ENCODE assay signal across 1 cellular context in the genomic region with DNA sequence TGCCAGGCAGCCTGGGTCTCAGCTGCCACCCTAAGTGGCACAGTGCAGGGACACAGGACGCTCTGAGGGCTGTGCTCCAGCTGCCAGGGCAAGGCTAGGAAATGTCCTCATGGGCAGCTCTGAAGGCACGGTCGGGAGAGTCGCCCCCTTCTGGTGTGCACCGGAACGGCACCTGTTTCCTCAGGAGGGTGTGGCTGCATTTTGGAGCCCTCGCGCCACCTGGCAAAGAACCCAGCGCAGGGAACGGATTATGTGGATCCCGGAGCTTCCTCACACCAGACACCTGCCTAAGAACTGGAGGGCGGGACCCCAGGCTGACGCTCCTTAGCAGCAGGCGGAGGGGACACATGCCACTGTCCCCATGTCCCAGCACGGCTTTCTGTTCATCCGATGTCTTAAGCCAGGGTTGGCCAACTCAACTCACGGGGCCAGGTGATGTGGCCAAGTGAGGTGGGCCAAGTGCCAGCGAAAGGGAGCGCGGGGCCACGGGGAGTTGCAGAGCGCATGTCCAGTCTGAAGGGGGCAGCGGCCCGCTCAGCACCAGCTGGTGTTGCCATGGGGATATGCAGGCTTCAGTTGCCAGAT.
TF ChIP-seq lines count a peak whose summit lies in the region.

No MANE protein-coding gene starts in this region.

TF ChIP-seq in GM23338, 12 proteins besides CTCF, POLR2A, EP300 and RAD21 (continued from another document):
- TF ChIP-seq, protein P1, sequence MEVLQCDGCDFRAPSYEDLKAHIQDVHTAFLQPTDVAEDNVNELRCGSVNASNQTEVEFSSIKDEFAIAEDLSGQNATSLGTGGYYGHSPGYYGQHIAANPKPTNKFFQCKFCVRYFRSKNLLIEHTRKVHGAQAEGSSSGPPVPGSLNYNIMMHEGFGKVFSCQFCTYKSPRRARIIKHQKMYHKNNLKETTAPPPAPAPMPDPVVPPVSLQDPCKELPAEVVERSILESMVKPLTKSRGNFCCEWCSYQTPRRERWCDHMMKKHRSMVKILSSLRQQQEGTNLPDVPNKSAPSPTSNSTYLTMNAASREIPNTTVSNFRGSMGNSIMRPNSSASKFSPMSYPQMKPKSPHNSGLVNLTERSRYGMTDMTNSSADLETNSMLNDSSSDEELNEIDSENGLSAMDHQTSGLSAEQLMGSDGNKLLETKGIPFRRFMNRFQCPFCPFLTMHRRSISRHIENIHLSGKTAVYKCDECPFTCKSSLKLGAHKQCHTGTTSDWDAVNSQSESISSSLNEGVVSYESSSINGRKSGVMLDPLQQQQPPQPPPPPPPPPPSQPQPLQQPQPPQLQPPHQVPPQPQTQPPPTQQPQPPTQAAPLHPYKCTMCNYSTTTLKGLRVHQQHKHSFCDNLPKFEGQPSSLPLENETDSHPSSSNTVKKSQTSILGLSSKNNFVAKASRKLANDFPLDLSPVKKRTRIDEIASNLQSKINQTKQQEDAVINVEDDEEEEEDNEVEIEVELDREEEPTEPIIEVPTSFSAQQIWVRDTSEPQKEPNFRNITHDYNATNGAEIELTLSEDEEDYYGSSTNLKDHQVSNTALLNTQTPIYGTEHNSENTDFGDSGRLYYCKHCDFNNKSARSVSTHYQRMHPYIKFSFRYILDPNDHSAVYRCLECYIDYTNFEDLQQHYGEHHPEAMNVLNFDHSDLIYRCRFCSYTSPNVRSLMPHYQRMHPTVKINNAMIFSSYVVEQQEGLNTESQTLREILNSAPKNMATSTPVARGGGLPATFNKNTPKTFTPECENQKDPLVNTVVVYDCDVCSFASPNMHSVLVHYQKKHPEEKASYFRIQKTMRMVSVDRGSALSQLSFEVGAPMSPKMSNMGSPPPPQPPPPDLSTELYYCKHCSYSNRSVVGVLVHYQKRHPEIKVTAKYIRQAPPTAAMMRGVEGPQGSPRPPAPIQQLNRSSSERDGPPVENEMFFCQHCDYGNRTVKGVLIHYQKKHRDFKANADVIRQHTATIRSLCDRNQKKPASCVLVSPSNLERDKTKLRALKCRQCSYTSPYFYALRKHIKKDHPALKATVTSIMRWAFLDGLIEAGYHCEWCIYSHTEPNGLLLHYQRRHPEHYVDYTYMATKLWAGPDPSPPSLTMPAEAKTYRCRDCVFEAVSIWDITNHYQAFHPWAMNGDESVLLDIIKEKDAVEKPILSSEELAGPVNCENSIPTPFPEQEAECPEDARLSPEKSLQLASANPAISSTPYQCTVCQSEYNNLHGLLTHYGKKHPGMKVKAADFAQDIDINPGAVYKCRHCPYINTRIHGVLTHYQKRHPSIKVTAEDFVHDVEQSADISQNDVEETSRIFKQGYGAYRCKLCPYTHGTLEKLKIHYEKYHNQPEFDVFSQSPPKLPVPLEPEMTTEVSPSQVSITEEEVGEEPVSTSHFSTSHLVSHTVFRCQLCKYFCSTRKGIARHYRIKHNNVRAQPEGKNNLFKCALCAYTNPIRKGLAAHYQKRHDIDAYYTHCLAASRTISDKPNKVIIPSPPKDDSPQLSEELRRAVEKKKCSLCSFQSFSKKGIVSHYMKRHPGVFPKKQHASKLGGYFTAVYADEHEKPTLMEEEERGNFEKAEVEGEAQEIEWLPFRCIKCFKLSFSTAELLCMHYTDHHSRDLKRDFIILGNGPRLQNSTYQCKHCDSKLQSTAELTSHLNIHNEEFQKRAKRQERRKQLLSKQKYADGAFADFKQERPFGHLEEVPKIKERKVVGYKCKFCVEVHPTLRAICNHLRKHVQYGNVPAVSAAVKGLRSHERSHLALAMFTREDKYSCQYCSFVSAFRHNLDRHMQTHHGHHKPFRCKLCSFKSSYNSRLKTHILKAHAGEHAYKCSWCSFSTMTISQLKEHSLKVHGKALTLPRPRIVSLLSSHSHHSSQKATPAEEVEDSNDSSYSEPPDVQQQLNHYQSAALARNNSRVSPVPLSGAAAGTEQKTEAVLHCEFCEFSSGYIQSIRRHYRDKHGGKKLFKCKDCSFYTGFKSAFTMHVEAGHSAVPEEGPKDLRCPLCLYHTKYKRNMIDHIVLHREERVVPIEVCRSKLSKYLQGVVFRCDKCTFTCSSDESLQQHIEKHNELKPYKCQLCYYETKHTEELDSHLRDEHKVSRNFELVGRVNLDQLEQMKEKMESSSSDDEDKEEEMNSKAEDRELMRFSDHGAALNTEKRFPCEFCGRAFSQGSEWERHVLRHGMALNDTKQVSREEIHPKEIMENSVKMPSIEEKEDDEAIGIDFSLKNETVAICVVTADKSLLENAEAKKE (CRISPR knock-in tag; IDR thresholded peaks at IDR 0.05), result no peak
- TF ChIP-seq NANOG (IDR thresholded peaks at IDR 0.05; ENCODE audit: borderline replicate concordance) (no peak), ZNF331 (CRISPR knock-in tag; IDR thresholded peaks at IDR 0.05; ENCODE audit: low read depth) (no peak), EZH2phosphoT487 (IDR thresholded peaks at IDR 0.05; ENCODE audit: unreplicated experiment) (no peak), CREB1 (CRISPR knock-in tag; IDR thresholded peaks at IDR 0.05; ENCODE audit: low read depth) (no peak)
- TF ChIP-seq, protein P2, sequence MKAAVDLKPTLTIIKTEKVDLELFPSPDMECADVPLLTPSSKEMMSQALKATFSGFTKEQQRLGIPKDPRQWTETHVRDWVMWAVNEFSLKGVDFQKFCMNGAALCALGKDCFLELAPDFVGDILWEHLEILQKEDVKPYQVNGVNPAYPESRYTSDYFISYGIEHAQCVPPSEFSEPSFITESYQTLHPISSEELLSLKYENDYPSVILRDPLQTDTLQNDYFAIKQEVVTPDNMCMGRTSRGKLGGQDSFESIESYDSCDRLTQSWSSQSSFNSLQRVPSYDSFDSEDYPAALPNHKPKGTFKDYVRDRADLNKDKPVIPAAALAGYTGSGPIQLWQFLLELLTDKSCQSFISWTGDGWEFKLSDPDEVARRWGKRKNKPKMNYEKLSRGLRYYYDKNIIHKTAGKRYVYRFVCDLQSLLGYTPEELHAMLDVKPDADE (IDR thresholded peaks at IDR 0.05), result no peak
- TF ChIP-seq, protein P3, sequence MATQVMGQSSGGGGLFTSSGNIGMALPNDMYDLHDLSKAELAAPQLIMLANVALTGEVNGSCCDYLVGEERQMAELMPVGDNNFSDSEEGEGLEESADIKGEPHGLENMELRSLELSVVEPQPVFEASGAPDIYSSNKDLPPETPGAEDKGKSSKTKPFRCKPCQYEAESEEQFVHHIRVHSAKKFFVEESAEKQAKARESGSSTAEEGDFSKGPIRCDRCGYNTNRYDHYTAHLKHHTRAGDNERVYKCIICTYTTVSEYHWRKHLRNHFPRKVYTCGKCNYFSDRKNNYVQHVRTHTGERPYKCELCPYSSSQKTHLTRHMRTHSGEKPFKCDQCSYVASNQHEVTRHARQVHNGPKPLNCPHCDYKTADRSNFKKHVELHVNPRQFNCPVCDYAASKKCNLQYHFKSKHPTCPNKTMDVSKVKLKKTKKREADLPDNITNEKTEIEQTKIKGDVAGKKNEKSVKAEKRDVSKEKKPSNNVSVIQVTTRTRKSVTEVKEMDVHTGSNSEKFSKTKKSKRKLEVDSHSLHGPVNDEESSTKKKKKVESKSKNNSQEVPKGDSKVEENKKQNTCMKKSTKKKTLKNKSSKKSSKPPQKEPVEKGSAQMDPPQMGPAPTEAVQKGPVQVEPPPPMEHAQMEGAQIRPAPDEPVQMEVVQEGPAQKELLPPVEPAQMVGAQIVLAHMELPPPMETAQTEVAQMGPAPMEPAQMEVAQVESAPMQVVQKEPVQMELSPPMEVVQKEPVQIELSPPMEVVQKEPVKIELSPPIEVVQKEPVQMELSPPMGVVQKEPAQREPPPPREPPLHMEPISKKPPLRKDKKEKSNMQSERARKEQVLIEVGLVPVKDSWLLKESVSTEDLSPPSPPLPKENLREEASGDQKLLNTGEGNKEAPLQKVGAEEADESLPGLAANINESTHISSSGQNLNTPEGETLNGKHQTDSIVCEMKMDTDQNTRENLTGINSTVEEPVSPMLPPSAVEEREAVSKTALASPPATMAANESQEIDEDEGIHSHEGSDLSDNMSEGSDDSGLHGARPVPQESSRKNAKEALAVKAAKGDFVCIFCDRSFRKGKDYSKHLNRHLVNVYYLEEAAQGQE (IDR thresholded peaks at IDR 0.05; ENCODE audit: unreplicated experiment), result no peak
